In genomic region chrX:17046478-17047097, GRCh38 we compare ENCODE assay signal across 8 cellular contexts.
DNase-seq lines count a peak whose midpoint lies in the region; ATAC-seq and TF ChIP-seq lines count a peak whose summit lies in the region.

No MANE protein-coding gene starts in this region.

- H3K27ac ChIP-seq in colonic mucosa (no peak overlapping the region), left lung (no peak overlapping the region)
- no peak overlapping the region for H3K27ac ChIP-seq in effector memory CD4-positive, alpha-beta T cell (ENCODE audit: insufficient read depth, low read length, poor library complexity, severe bottlenecking)

- DNase-seq in DMS 273 (lab: John Stamatoyannopoulos, UW; ENCODE audit: unreplicated experiment), result peak; percentile 95
- DNase-seq in NCI-H226, result peak; percentile 34
- peak; percentile 73 for DNase-seq in colonic mucosa
- no peak for DNase-seq in left lung
- peak; percentile 8 for DNase-seq in stimulated activated CD8-positive, alpha-beta memory T cell treated with anti-CD3 and anti-CD28 coated beads, Interleukin-4, amount 100 ng/mL, for 24 hours (ENCODE audit: low read depth)
- no peak for DNase-seq in effector memory CD4-positive, alpha-beta T cell

- no peaks in the 10 kb centered on the region for H3K27me3 ChIP-seq in colonic mucosa
- peaks cover 0 to 4% of the 10 kb centered on the region in 2 donors for H3K27me3 ChIP-seq in left lung
- H3K27me3 ChIP-seq in effector memory CD4-positive, alpha-beta T cell (replicated peaks; ENCODE audit: control insufficient read depth, insufficient read depth, low read length, poor library complexity, severe bottlenecking), result no peaks in the 10 kb centered on the region

- H3K9ac ChIP-seq in colonic mucosa (ENCODE audit: low read depth in 2 of 2, low read length in 2 of 2), result no peak overlapping the region

- H3K36me3 ChIP-seq in colonic mucosa (no peaks in the 10 kb centered on the region), left lung (peaks cover 0 to 4% of the 10 kb centered on the region in 2 donors)
- H3K36me3 ChIP-seq in effector memory CD4-positive, alpha-beta T cell (ENCODE audit: control insufficient read depth, insufficient read depth, low read length), result no peaks in the 10 kb centered on the region

- intact Hi-C loops in colonic mucosa (cut with DNase I), result loop anchor here (5.0 kb wide), 2 partner anchors 164 to 219 kb away; no protein-coding TSS in a partner anchor
- intact Hi-C loops in left lung (cut with DNase I), result no loop called here

- no peak overlapping the region for H3K4me3 ChIP-seq in WI38 (ENCODE audit: low read depth, low read length)
- H3K4me3 ChIP-seq in colonic mucosa, result no peak overlapping the region
- H3K4me3 ChIP-seq in left lung, result no peak overlapping the region
- no peak overlapping the region for H3K4me3 ChIP-seq in effector memory CD4-positive, alpha-beta T cell (ENCODE audit: insufficient read depth, low read depth, low read length, poor library complexity, severe bottlenecking)

- ATAC-seq in HG02571 (IDR thresholded peaks at IDR 0.05; ENCODE audit: unreplicated experiment) (peak; percentile 71), left lung (peak; percentile 97)

- TF ChIP-seq CTCF in WI38 (IDR thresholded peaks at IDR 0.05; ENCODE audit: low read depth, low read length) (peak; percentile 71), colonic mucosa (IDR thresholded peaks at IDR 0.05) (peak; percentile 67), left lung (IDR thresholded peaks at IDR 0.05) (peak; percentile 61 to 64)

- H3K4me1 ChIP-seq in colonic mucosa (no peaks in the 10 kb centered on the region), left lung (no peaks in the 10 kb centered on the region)
- no peaks in the 10 kb centered on the region for H3K4me1 ChIP-seq in effector memory CD4-positive, alpha-beta T cell (ENCODE audit: control insufficient read depth, insufficient read depth, low read length, poor library complexity, severe bottlenecking)

- H3K9me3 ChIP-seq in colonic mucosa (no peaks in the 10 kb centered on the region), left lung (no peaks in the 10 kb centered on the region)
- H3K9me3 ChIP-seq in effector memory CD4-positive, alpha-beta T cell (ENCODE audit: control insufficient read depth, low read length), result no peaks in the 10 kb centered on the region

Comparison
In these comparisons a context has a peak if more than half of its experiments do, and no peak if none do; other contexts are left out.
1. DNase-seq: peak in DMS 273 (single experiment), NCI-H226 (single experiment), colonic mucosa (single experiment) and stimulated activated CD8-positive, alpha-beta memory T cell treated with anti-CD3 and anti-CD28 coated beads, Interleukin-4, amount 100 ng/mL, for 24 hours (single experiment); none in left lung (0 of 2) and effector memory CD4-positive, alpha-beta T cell (0 of 3).
2. Peak in every context shown above with its lines, with median percentiles within 50 percentile points of each other: CTCF ChIP-seq.